ENCODE assay signal across 1 cellular context in the genomic region with DNA sequence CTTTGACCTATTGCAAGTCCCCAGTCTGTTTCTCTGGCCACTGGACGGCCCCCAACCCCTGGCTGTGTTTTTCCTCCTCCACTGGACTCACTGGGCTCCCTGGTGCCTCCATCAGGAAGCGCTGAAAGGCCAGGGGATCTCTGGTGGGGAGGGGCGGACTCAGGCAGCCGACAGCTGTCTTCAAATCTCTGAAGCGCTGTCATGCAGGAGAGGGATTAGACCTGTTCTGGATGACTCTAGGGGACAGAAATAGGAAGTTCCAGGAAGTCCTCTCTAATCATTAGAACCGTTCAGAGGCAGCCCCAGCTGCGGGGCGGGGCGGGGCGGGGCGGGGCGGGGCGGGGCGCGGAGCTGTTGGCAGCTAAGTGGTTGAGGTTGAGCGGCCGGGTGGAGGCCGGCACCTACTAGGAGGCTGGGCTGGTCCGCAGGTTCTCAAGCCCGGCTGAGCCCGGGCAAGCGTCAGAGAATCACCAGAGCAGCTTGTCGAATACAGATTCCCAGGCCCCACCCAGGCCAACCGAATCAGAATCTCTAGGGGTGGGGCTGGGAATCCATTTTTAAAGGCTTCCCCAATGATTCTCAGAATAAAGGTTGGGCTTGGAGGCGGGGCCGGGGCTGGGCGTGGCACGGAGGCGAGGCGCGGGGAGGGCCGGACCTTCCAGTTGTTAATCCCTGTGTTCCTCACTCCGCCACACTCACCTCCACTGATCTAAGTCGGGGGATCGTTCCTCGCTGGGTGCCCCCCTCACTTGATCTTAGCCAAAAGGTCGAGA.
TF ChIP-seq lines count a peak whose summit lies in the region.

No MANE protein-coding gene starts in this region.

TF ChIP-seq in K562, 482 proteins besides CTCF, POLR2A, EP300 and RAD21 (continued from another document and continues in another):
- TF ChIP-seq E2F8 (IDR thresholded peaks at IDR 0.05; ENCODE audit: low read depth, partially characterized antibody) (no peak), ZNF165 (CRISPR knock-in tag; IDR thresholded peaks at IDR 0.05; ENCODE audit: borderline replicate concordance) (no peak), MYNN (IDR thresholded peaks at IDR 0.05) (0 out of 2 replicates have a peak, but pooled peaks have one; percentile 44), MYNN (CRISPR knock-in tag; IDR thresholded peaks at IDR 0.05) (no peak), ZNF133 (CRISPR knock-in tag; IDR thresholded peaks at IDR 0.05) (no peak), CBFA2T2 (conservative IDR thresholded peaks at IDR 0.05) (peak; percentile 76), PHF20 (IDR thresholded peaks at IDR 0.05; ENCODE audit: partially characterized antibody) (peak; percentile 15), XRCC5 (IDR thresholded peaks at IDR 0.05; ENCODE audit: low read depth, low read length) (peak; percentile 40; the same call in 1 of the 2 replicates), TGIF2 (CRISPR knock-in tag; IDR thresholded peaks at IDR 0.05) (no peak), SMAD3 (CRISPR knock-in tag; conservative IDR thresholded peaks at IDR 0.05) (no peak), ILF3 (IDR thresholded peaks at IDR 0.05; ENCODE audit: borderline replicate concordance) (no peak), FOSL1 (tag; conservative IDR thresholded peaks at IDR 0.05) (peak; percentile 67), MAZ (CRISPR knock-in tag; conservative IDR thresholded peaks at IDR 0.05 in 1 of 2, IDR thresholded peaks at IDR 0.05 in 1 of 2) (peak; percentile 66 to 76), HDAC1 (IDR thresholded peaks at IDR 0.05) (peak in 1 of 2 experiments; percentile 90; a peak in 2 of 4 replicates), TBL1XR1 (IDR thresholded peaks at IDR 0.05; ENCODE audit: low read length in 2 of 2) (peak in 1 of 2 experiments; percentile 82; a peak in 2 of 4 replicates), HNRNPL (IDR thresholded peaks at IDR 0.05; ENCODE audit: low read depth, low read length) (no peak), ATF2 (CRISPR knock-in tag; IDR thresholded peaks at IDR 0.05) (no peak), PHB2 (IDR thresholded peaks at IDR 0.05; ENCODE audit: low read depth) (no peak), SUPT5H (IDR thresholded peaks at IDR 0.05) (no peak), ZNF232 (CRISPR knock-in tag; IDR thresholded peaks at IDR 0.05) (no peak), CREM (IDR thresholded peaks at IDR 0.05; ENCODE audit: low read depth) (peak; percentile 2), ESRRA (IDR thresholded peaks at IDR 0.05; ENCODE audit: borderline replicate concordance, low read depth) (no peak; the same call in 1 of the 2 replicates), ELF2 (CRISPR knock-in tag; IDR thresholded peaks at IDR 0.05) (no peak), TFAM (CRISPR knock-in tag; conservative IDR thresholded peaks at IDR 0.05) (no peak), RBM14 (IDR thresholded peaks at IDR 0.05; ENCODE audit: borderline replicate concordance, insufficient read depth, low read depth, low read length) (no peak), NBN (IDR thresholded peaks at IDR 0.05; ENCODE audit: low read depth) (peak; percentile 36; the same call in 1 of the 2 replicates), NR2C2 (CRISPR knock-in tag; IDR thresholded peaks at IDR 0.05) (no peak), NR2C2 (tag; IDR thresholded peaks at IDR 0.05) (peak; percentile 21; the same call in 1 of the 2 replicates), SAP30 (IDR thresholded peaks at IDR 0.05; ENCODE audit: borderline replicate concordance, insufficient read depth, low read depth, low read length, poor library complexity, severe bottlenecking) (peak; percentile 54), TAL1 (IDR thresholded peaks at IDR 0.05) (peak; percentile 58; the same call in 1 of the 2 replicates), MTA1 (IDR thresholded peaks at IDR 0.05; ENCODE audit: borderline replicate concordance) (no peak), EHMT2 (IDR thresholded peaks at IDR 0.05) (no peak), FOXA3 (CRISPR knock-in tag; conservative IDR thresholded peaks at IDR 0.05 in 1 of 2, IDR thresholded peaks at IDR 0.05 in 1 of 2) (no peak), SREBF2 (CRISPR knock-in tag; IDR thresholded peaks at IDR 0.05) (no peak), ZMIZ1 (IDR thresholded peaks at IDR 0.05; ENCODE audit: low read depth in 2 of 2, low read length in 2 of 2) (no peak; a peak in 1 of 4 replicates), NEUROD1 (IDR thresholded peaks at IDR 0.05; ENCODE audit: borderline replicate concordance, low read depth, low read length, partially characterized antibody) (peak; percentile 23), CREB3 (tag; conservative IDR thresholded peaks at IDR 0.05; ENCODE audit: low read depth) (no peak), ZNF311 (CRISPR knock-in tag; IDR thresholded peaks at IDR 0.05) (no peak), ETV5 (CRISPR knock-in tag; IDR thresholded peaks at IDR 0.05; ENCODE audit: low read depth) (no peak), TEAD4 (IDR thresholded peaks at IDR 0.05; ENCODE audit: low read length) (peak; percentile 62), TEAD4 (CRISPR knock-in tag; IDR thresholded peaks at IDR 0.05; ENCODE audit: borderline replicate concordance) (no peak), IRF2 (CRISPR knock-in tag; IDR thresholded peaks at IDR 0.05) (no peak), PYGO2 (tag; IDR thresholded peaks at IDR 0.05) (no peak)
- TF ChIP-seq, protein P1, sequence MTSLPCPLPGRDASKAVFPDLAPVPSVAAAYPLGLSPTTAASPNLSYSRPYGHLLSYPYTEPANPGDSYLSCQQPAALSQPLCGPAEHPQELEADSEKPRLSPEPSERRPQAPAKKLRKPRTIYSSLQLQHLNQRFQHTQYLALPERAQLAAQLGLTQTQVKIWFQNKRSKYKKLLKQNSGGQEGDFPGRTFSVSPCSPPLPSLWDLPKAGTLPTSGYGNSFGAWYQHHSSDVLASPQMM (CRISPR knock-in tag; IDR thresholded peaks at IDR 0.05): no peak
- TF ChIP-seq, protein P2, sequence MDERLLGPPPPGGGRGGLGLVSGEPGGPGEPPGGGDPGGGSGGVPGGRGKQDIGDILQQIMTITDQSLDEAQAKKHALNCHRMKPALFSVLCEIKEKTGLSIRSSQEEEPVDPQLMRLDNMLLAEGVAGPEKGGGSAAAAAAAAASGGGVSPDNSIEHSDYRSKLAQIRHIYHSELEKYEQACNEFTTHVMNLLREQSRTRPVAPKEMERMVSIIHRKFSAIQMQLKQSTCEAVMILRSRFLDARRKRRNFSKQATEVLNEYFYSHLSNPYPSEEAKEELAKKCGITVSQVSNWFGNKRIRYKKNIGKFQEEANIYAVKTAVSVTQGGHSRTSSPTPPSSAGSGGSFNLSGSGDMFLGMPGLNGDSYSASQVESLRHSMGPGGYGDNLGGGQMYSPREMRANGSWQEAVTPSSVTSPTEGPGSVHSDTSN (CRISPR knock-in tag; IDR thresholded peaks at IDR 0.05; ENCODE audit: low read depth): no peak
- TF ChIP-seq, protein P2 (tag; conservative IDR thresholded peaks at IDR 0.05; ENCODE audit: low read depth): peak; percentile 72
- TF ChIP-seq, protein P3, sequence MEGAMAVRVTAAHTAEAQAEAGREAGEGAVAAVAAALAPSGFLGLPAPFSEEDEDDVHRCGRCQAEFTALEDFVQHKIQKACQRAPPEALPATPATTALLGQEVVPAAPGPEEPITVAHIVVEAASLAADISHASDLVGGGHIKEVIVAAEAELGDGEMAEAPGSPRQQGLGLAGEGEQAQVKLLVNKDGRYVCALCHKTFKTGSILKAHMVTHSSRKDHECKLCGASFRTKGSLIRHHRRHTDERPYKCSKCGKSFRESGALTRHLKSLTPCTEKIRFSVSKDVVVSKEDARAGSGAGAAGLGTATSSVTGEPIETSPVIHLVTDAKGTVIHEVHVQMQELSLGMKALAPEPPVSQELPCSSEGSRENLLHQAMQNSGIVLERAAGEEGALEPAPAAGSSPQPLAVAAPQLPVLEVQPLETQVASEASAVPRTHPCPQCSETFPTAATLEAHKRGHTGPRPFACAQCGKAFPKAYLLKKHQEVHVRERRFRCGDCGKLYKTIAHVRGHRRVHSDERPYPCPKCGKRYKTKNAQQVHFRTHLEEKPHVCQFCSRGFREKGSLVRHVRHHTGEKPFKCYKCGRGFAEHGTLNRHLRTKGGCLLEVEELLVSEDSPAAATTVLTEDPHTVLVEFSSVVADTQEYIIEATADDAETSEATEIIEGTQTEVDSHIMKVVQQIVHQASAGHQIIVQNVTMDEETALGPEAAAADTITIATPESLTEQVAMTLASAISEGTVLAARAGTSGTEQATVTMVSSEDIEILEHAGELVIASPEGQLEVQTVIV (CRISPR knock-in tag; IDR thresholded peaks at IDR 0.05; ENCODE audit: borderline replicate concordance): no peak
- TF ChIP-seq, protein P4, sequence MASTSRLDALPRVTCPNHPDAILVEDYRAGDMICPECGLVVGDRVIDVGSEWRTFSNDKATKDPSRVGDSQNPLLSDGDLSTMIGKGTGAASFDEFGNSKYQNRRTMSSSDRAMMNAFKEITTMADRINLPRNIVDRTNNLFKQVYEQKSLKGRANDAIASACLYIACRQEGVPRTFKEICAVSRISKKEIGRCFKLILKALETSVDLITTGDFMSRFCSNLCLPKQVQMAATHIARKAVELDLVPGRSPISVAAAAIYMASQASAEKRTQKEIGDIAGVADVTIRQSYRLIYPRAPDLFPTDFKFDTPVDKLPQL (IDR thresholded peaks at IDR 0.05; ENCODE audit: extremely low read depth, insufficient read length): no peak
